In genomic region chr3:129608936-129609590, GRCh38 we compare ENCODE assay signal across 14 cellular contexts. TPM values are rescaled to one million over a fixed set of nuclear protein-coding genes. Genes with fewer than 3 reads are reported as not detected.
DNase-seq lines count a peak whose midpoint lies in the region; ATAC-seq and TF ChIP-seq lines count a peak whose summit lies in the region.
"Had no signal": no experiment of that assay in that cellular context is flagged by ENCODE, and none has a peak within 500 bp of the region (broad histone marks: within the 10 kb centered on the region; RNA-seq: fewer than 3 reads in every experiment).

No MANE protein-coding gene starts in this region.

- intact Hi-C loops in Caco-2 (cut with micrococcal nuclease; ENCODE audit: unreplicated experiment) (loop anchor here (5.0 kb wide), 1 partner anchor 117 kb away; no protein-coding TSS in a partner anchor), stomach (cut with DNase I; ENCODE audit: low total_unique reads) (no loop called here)

- no peaks in the 10 kb centered on the region for H3K9me3 Mint-ChIP-seq in Caco-2 (ENCODE audit: unreplicated experiment)
- H3K9me3 Mint-ChIP-seq in memory B cell = no peaks in the 10 kb centered on the region
- no peaks in the 10 kb centered on the region for H3K9me3 Mint-ChIP-seq in activated CD4-positive, alpha-beta T cell treated with anti-CD3 and anti-CD28 coated beads, Interleukin-2, amount 10 ng/mL, durations not matched to agents 7 days and 5 days

- H3K4me3 Mint-ChIP-seq in Caco-2 (ENCODE audit: unreplicated experiment) = peak overlapping the region; percentile 14
- peak overlapping the region; percentile 44 for H3K4me3 Mint-ChIP-seq in memory B cell
- no peak overlapping the region for H3K4me3 Mint-ChIP-seq in activated CD4-positive, alpha-beta T cell treated with anti-CD3 and anti-CD28 coated beads, Interleukin-2, amount 10 ng/mL, durations not matched to agents 7 days and 5 days

- H3K36me3 Mint-ChIP-seq in Caco-2 (ENCODE audit: insufficient read depth, unreplicated experiment) (peaks cover 7% of the 10 kb centered on the region), memory B cell (no peaks in the 10 kb centered on the region)
- no peaks in the 10 kb centered on the region for H3K36me3 Mint-ChIP-seq in activated CD4-positive, alpha-beta T cell treated with anti-CD3 and anti-CD28 coated beads, Interleukin-2, amount 10 ng/mL, durations not matched to agents 7 days and 5 days (ENCODE audit: low read depth)

- no peaks in the 10 kb centered on the region for H3K27me3 Mint-ChIP-seq in Caco-2 (ENCODE audit: insufficient read depth, unreplicated experiment)
- H3K27me3 Mint-ChIP-seq in memory B cell = peaks cover 16% of the 10 kb centered on the region
- peaks cover 44% of the 10 kb centered on the region for H3K27me3 Mint-ChIP-seq in activated CD4-positive, alpha-beta T cell treated with anti-CD3 and anti-CD28 coated beads, Interleukin-2, amount 10 ng/mL, durations not matched to agents 7 days and 5 days

- H3K27ac Mint-ChIP-seq in Caco-2 (ENCODE audit: unreplicated experiment) = no peak overlapping the region
- H3K27ac Mint-ChIP-seq in memory B cell = no peak overlapping the region
- no peak overlapping the region for H3K27ac Mint-ChIP-seq in activated CD4-positive, alpha-beta T cell treated with anti-CD3 and anti-CD28 coated beads, Interleukin-2, amount 10 ng/mL, durations not matched to agents 7 days and 5 days
- H3K27ac Mint-ChIP-seq: progenitor cell of endocrine pancreas had no signal

- no peak for TF ChIP-seq CTCF in Caco-2 (IDR thresholded peaks at IDR 0.05; ENCODE audit: insufficient read depth in 1 of 2, low read depth in 1 of 2, low read length in 1 of 2, severe bottlenecking in 1 of 2, unreplicated experiment in 1 of 2)
- TF ChIP-seq CTCF in stomach (IDR thresholded peaks at IDR 0.05) = no peak

- H3K27ac ChIP-seq in stomach = peak overlapping the region in 4 of 5 donors; percentile 42 to 89 (median 87)
- H3K27ac ChIP-seq: KMS-11 had no signal

- peaks cover 30% of the 10 kb centered on the region for H3K4me1 ChIP-seq in Caco-2
- H3K4me1 ChIP-seq in adipocyte (ENCODE audit: control insufficient read depth, insufficient read depth, low read length) = peaks cover 46% of the 10 kb centered on the region
- peaks cover 55 to 82% (median 64%) of the 10 kb centered on the region in 4 donors for H3K4me1 ChIP-seq in stomach

- BruUV-seq in Caco-2 (replicated peaks; lab: Mats Ljungman, UMichigan) = no TSS peak

- H3K4me3 ChIP-seq in Caco-2 (ENCODE audit: low read depth, low read length) (no peak overlapping the region), adipocyte (ENCODE audit: low read length) (no peak overlapping the region), stomach (no peak overlapping the region)

- DNase-seq in Caco-2 (no peak), adipocyte (ENCODE audit: low read depth) (no peak), memory B cell (ENCODE audit: low spot score in 2 of 2) (no peak), stomach (no peak), GDM1 (lab: John Stamatoyannopoulos, UW) (no peak)
- DNase-seq in activated CD4-positive, alpha-beta T cell treated with anti-CD3 and anti-CD28 coated beads, Interleukin-2, amount 10 ng/mL, durations not matched to agents 7 days and 5 days = no peak
- DNase-seq in activated CD8-positive, alpha-beta memory T cell treated with anti-CD3 and anti-CD28 coated beads, Interleukin-2, amount 50 U/mL, for 4 hours = no peak
- DNase-seq: activated CD4-positive, CD25-positive, alpha-beta regulatory T cell; glutamatergic neuron; NCI-H2029 treated with DMSO at 0.1 percent for 48 hours; stimulated activated CD4-positive, alpha-beta T cell treated with anti-CD3 and anti-CD28 coated beads, Interleukin-4, amount 100 ng/mL, for 1 hour; stimulated activated naive CD4-positive, alpha-beta T cell treated with Interleukin-2 at 50 U/mL for 16 hours had no signal

- POLR2A ChIA-PET in Caco-2 (lab: Charles Lee) = no interaction called here
- POLR2A ChIA-PET in activated CD4-positive, alpha-beta T cell treated with anti-CD3 and anti-CD28 coated beads, Interleukin-2, amount 10 ng/mL, durations not matched to agents 7 days and 5 days (lab: Charles Lee) = no interaction called here

- H3K36me3 ChIP-seq in Caco-2 (ENCODE audit: control insufficient read depth, insufficient read depth, low read length) (no peaks in the 10 kb centered on the region), adipocyte (ENCODE audit: control insufficient read depth, insufficient read depth, low read length, severe bottlenecking) (no peaks in the 10 kb centered on the region), stomach (no peaks in the 10 kb centered on the region)

- no peaks in the 10 kb centered on the region for H3K27me3 ChIP-seq in Caco-2 (replicated peaks; ENCODE audit: control insufficient read depth, insufficient read depth, low read length)
- no peaks in the 10 kb centered on the region for H3K27me3 ChIP-seq in adipocyte (replicated peaks; ENCODE audit: control insufficient read depth, insufficient read depth, low read length)
- H3K27me3 ChIP-seq in stomach = peaks cover 0 to 18% (median 0%) of the 10 kb centered on the region in 3 donors

- no peak for TF ChIP-seq POLR2A in stomach (IDR thresholded peaks at IDR 0.05)

- 70 to 84% (median 81%) methylated on average over 3 to 4 of the region's 4 CpGs for WGBS in stomach, 5 donors

- no peaks in the 10 kb centered on the region for H3K9me3 ChIP-seq in Caco-2
- H3K9me3 ChIP-seq in adipocyte (ENCODE audit: control insufficient read depth, low read length) = no peaks in the 10 kb centered on the region
- H3K9me3 ChIP-seq in stomach = no peaks in the 10 kb centered on the region

- no peak for TF ChIP-seq EP300 in stomach (IDR thresholded peaks at IDR 0.05)

- CTCF ChIA-PET in Caco-2 (lab: Charles Lee) = no interaction called here
- CTCF ChIA-PET in activated CD4-positive, alpha-beta T cell treated with anti-CD3 and anti-CD28 coated beads, Interleukin-2, amount 10 ng/mL, durations not matched to agents 7 days and 5 days (lab: Charles Lee) = interaction anchor here (1.0 to 1.5 kb wide), 2 partner anchors 16 to 33 kb away, joined by 3 to 4 read pairs; no protein-coding TSS in a partner anchor

- no peak for ATAC-seq in memory B cell (ENCODE audit: low read depth)

- peak overlapping the region; percentile 97 for H3K9ac ChIP-seq in adipocyte (ENCODE audit: low read length)
- H3K9ac ChIP-seq: KMS-11 had no signal

- H3K4me1 Mint-ChIP-seq in Caco-2 (ENCODE audit: low read depth, unreplicated experiment) = peaks cover 13% of the 10 kb centered on the region
- peaks cover 14% of the 10 kb centered on the region for H3K4me1 Mint-ChIP-seq in memory B cell
- H3K4me1 Mint-ChIP-seq in activated CD4-positive, alpha-beta T cell treated with anti-CD3 and anti-CD28 coated beads, Interleukin-2, amount 10 ng/mL, durations not matched to agents 7 days and 5 days = peaks cover 11% of the 10 kb centered on the region

RNA-seq across cellular contexts. Expression of gene PLXND1, which starts 2.6 kb away (rescaled TPM):
- total RNA-seq in Caco-2 (2022) = 26.3 and 33.0 TPM in 2 replicates
- 100 to 1,000 TPM in 2 of 5 donors, 10 to 100 TPM in 3; 53.1 to 251 (median 65.2) TPM for total RNA-seq in stomach
- 10 to 100 TPM; 22.6 to 44.7 (median 32.0) TPM for polyA plus RNA-seq in stomach
- 1 to 10 TPM; 1.2 to 1.4 TPM for total RNA-seq in activated CD4-positive, alpha-beta T cell treated with anti-CD3 and anti-CD28 coated beads, Interleukin-2, amount 10 ng/mL, durations not matched to agents 7 days and 5 days

Comparison
In these comparisons a context has a peak if more than half of its experiments do, and no peak if none do; other contexts are left out.
1. RNA of gene PLXND1, which starts 2.6 kb away (total RNA-seq): 53.1 to 251 TPM in stomach and 26.3 to 33.0 TPM in Caco-2; 1.2 to 1.4 TPM in activated CD4-positive, alpha-beta T cell treated with anti-CD3 and anti-CD28 coated beads, Interleukin-2, amount 10 ng/mL, durations not matched to agents 7 days and 5 days; every median in the first group is over 10 times any median in the second.